21 cellular contexts compared by ENCODE assay signal in the genomic region with DNA sequence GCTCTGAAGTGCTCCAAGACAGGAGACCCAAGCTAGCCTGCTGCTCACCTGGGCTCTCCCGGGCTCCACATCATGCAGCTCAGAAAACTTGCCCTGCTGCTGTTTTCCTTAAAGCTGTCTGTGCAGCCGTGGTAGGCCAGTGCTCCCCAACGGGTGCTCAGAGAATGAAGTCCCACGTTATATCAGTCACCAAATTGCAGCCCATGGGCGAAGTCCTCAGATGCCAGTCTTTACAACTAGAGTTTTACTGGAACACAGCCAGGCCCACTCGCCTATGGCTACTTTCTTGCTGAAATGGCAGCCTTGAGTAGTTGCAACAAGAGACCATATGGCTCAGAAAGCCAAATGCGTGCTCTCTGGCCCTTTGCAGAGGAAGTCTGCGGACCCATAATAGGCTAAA. TPM values are rescaled to one million over a fixed set of nuclear protein-coding genes. Genes with fewer than 3 reads are reported as not detected.
DNase-seq lines count a peak whose midpoint lies in the region; ATAC-seq and TF ChIP-seq lines count a peak whose summit lies in the region.
"Had no signal": no experiment of that assay in that cellular context is flagged by ENCODE, and none has a peak within 500 bp of the region (broad histone marks: within the 10 kb centered on the region; RNA-seq: fewer than 3 reads in every experiment).

No MANE protein-coding gene starts in this region.

- peak overlapping the region; percentile 18 for H3K4me2 ChIP-seq in fibroblast of lung (ENCODE audit: extremely low read depth, insufficient read depth, low read length)

- peaks cover 96% of the 10 kb centered on the region for H3K79me2 ChIP-seq in fibroblast of lung (ENCODE audit: control insufficient read depth, insufficient read depth, low read length)

- no peak for ATAC-seq in gastrocnemius medialis
- ATAC-seq in GM19351 (IDR thresholded peaks at IDR 0.05; ENCODE audit: unreplicated experiment) = no peak
- ATAC-seq: esophagus mucosa had no signal

- DNase-seq in DMS 273 (lab: John Stamatoyannopoulos, UW; ENCODE audit: unreplicated experiment) (peak; percentile 60), DMS 273 treated with DMSO at 0.1 percent for 48 hours (lab: John Stamatoyannopoulos, UW) (no peak), NCI-H524 (lab: John Stamatoyannopoulos, UW) (peak; percentile 27 to 75), fibroblast of lung (ENCODE audit: low read depth in 2 of 2) (no peak), gastrocnemius medialis (no peak), sigmoid colon (no peak)
- no peak for DNase-seq in effector memory CD4-positive, alpha-beta T cell
- DNase-seq: activated CD4-positive, alpha-beta memory T cell treated with anti-CD3 and anti-CD28 coated beads, Interleukin-2, amount 10 ng/mL, durations not matched to agents 7 days and 5 days; activated CD4-positive, CD25-positive, alpha-beta regulatory T cell; activated T-cell treated with anti-CD3 and anti-CD28 coated beads, Interleukin-2, amount 50 U/mL, for 1 hour; caudate nucleus; GDM1; KBM-7; left cardiac atrium; mesendoderm; NCI-H2029; T1000 had no signal

- H3K9me3 ChIP-seq in fibroblast of lung (ENCODE audit: control insufficient read depth, insufficient read depth, low read depth, low read length) = no peaks in the 10 kb centered on the region
- no peaks in the 10 kb centered on the region for H3K9me3 ChIP-seq in gastrocnemius medialis
- H3K9me3 ChIP-seq in sigmoid colon = no peaks in the 10 kb centered on the region
- no peaks in the 10 kb centered on the region for H3K9me3 ChIP-seq in effector memory CD4-positive, alpha-beta T cell (ENCODE audit: control insufficient read depth, low read length)
- H3K9me3 ChIP-seq: tibial nerve had no signal

- in situ Hi-C loops in gastrocnemius medialis (cut with MboI; ENCODE audit: low sequenced_read_pairs in 4 of 4) = loop anchor here in 1 of 4 donors (10.0 kb wide), 1 partner anchor 179 kb away; no protein-coding TSS in a partner anchor

- H3K4me1 ChIP-seq in fibroblast of lung (ENCODE audit: control insufficient read depth, extremely low read depth, insufficient read depth, low read length) (peaks cover 24% of the 10 kb centered on the region), gastrocnemius medialis (peaks cover 96 to 97% of the 10 kb centered on the region in 2 donors), sigmoid colon (peaks cover 0 to 98% (median 93%) of the 10 kb centered on the region in 4 donors)
- H3K4me1 ChIP-seq in effector memory CD4-positive, alpha-beta T cell (ENCODE audit: control insufficient read depth, insufficient read depth, low read length, poor library complexity, severe bottlenecking) = peaks cover 51% of the 10 kb centered on the region

- H3K36me3 ChIP-seq in fibroblast of lung (ENCODE audit: control insufficient read depth, insufficient read depth, low read length) = no peaks in the 10 kb centered on the region
- H3K36me3 ChIP-seq in gastrocnemius medialis = no peaks in the 10 kb centered on the region
- no peaks in the 10 kb centered on the region for H3K36me3 ChIP-seq in sigmoid colon
- H3K36me3 ChIP-seq in effector memory CD4-positive, alpha-beta T cell (ENCODE audit: control insufficient read depth, insufficient read depth, low read length) = no peaks in the 10 kb centered on the region
- H3K36me3 ChIP-seq: tibial nerve had no signal

- H3K27me3 ChIP-seq in fibroblast of lung (ENCODE audit: control insufficient read depth, insufficient read depth, low read length) (no peaks in the 10 kb centered on the region), gastrocnemius medialis (no peaks in the 10 kb centered on the region), sigmoid colon (no peaks in the 10 kb centered on the region)
- H3K27me3 ChIP-seq in effector memory CD4-positive, alpha-beta T cell (replicated peaks; ENCODE audit: control insufficient read depth, insufficient read depth, low read length, poor library complexity, severe bottlenecking) = no peaks in the 10 kb centered on the region
- H3K27me3 ChIP-seq: tibial nerve had no signal

- H3K4me3 ChIP-seq in fibroblast of lung (replicated peaks in 1 of 4; ENCODE audit: control extremely low read depth in 1 of 4, insufficient read depth in 1 of 4, low read depth in 3 of 4, low read length in 4 of 4) (no peak overlapping the region), gastrocnemius medialis (no peak overlapping the region), sigmoid colon (no peak overlapping the region)
- no peak overlapping the region for H3K4me3 ChIP-seq in effector memory CD4-positive, alpha-beta T cell (ENCODE audit: insufficient read depth, low read depth, low read length, poor library complexity, severe bottlenecking)
- H3K4me3 ChIP-seq: tibial nerve had no signal

- TF ChIP-seq POLR2A in gastrocnemius medialis (IDR thresholded peaks at IDR 0.05) (no peak), sigmoid colon (IDR thresholded peaks at IDR 0.05) (no peak)

- 35 to 78% methylated on average over 8 of the region's 8 CpGs for WGBS in sigmoid colon, 2 donors

- TF ChIP-seq CTCF in fibroblast of lung (conservative IDR thresholded peaks at IDR 0.05 in 1 of 2, IDR thresholded peaks at IDR 0.05 in 1 of 2; ENCODE audit: low read depth in 1 of 2, low read length in 2 of 2) (no peak), gastrocnemius medialis (IDR thresholded peaks at IDR 0.05 in 4 of 5, conservative IDR thresholded peaks at IDR 0.05 in 1 of 5) (no peak), sigmoid colon (IDR thresholded peaks at IDR 0.05) (no peak)

- no peak overlapping the region for H3K27ac ChIP-seq in fibroblast of lung (ENCODE audit: insufficient read depth, low read length)
- H3K27ac ChIP-seq in gastrocnemius medialis = peak overlapping the region; percentile 1 to 41 (median 30)
- H3K27ac ChIP-seq in sigmoid colon = peak overlapping the region in 2 of 4 donors; percentile 57 to 60
- no peak overlapping the region for H3K27ac ChIP-seq in effector memory CD4-positive, alpha-beta T cell (ENCODE audit: insufficient read depth, low read length, poor library complexity, severe bottlenecking)
- H3K27ac ChIP-seq: 22Rv1 had no signal

- H2AFZ ChIP-seq in fibroblast of lung (ENCODE audit: low read length) = no peak overlapping the region

- intact Hi-C loops in gastrocnemius medialis (cut with DNase I; ENCODE audit: low total_unique reads) (no loop called here), sigmoid colon (cut with DNase I) (no loop called here)

- no peak overlapping the region for H3K9ac ChIP-seq in fibroblast of lung (ENCODE audit: insufficient read depth, low read length)

- TF ChIP-seq EP300 in sigmoid colon (IDR thresholded peaks at IDR 0.05) = no peak

- H4K20me1 ChIP-seq in fibroblast of lung (ENCODE audit: control insufficient read depth, extremely low read depth, insufficient read depth, low read length) = peaks cover 28% of the 10 kb centered on the region

RNA-seq across cellular contexts. Expression of gene CREBBP, which starts 6.3 kb away (rescaled TPM):
- total RNA-seq in fibroblast of lung (16.2 and 22.6 TPM in 2 replicates), gastrocnemius medialis (10 to 100 TPM; 39.8 to 61.3 (median 53.5) TPM), sigmoid colon (10 to 100 TPM; 39.5 to 85.3 (median 46.4) TPM)
- polyA plus RNA-seq in fibroblast of lung (6.1 and 8.0 TPM in 2 replicates), sigmoid colon (10 to 100 TPM in 1 of 3 donors, 1 to 10 TPM in 2; 5.4 to 29.2 (median 7.4) TPM)
- 14.5 and 24.9 TPM in 2 replicates for polyA plus RNA-seq in fibroblast of lung (2012)
- polyA minus RNA-seq in fibroblast of lung (ENCODE audit: low replicate concordance) = 57.1 and 89.5 TPM in 2 replicates

Comparison
In these comparisons a context has a peak if more than half of its experiments do, and no peak if none do; other contexts are left out.
1. DNase-seq: peak in DMS 273 (single experiment) and NCI-H524 (2 of 2); none in DMS 273 treated with DMSO at 0.1 percent for 48 hours (single experiment), fibroblast of lung (0 of 2), gastrocnemius medialis (0 of 2), sigmoid colon (single experiment) and effector memory CD4-positive, alpha-beta T cell (0 of 3).
2. H3K27ac ChIP-seq: peak in gastrocnemius medialis (4 of 4); none in fibroblast of lung (single experiment) and effector memory CD4-positive, alpha-beta T cell (single experiment).